ENCODE assay signal across 1 cellular context in genomic region chr1:34859442-34860200, GRCh38.
TF ChIP-seq lines count a peak whose summit lies in the region.

TSS of gene SMIM12 (minus strand) at chr1:34859749. CDS start at chr1:34855977, 3,772 bp downstream.

TF ChIP-seq in HepG2, 621 proteins besides CTCF, POLR2A, EP300 and RAD21 (continued from another document and continues in another):
- TF ChIP-seq ZSCAN5A (CRISPR knock-in tag; IDR thresholded peaks at IDR 0.05; ENCODE audit: borderline replicate concordance): no peak
- TF ChIP-seq ZNF460 (CRISPR knock-in tag; IDR thresholded peaks at IDR 0.05; ENCODE audit: borderline replicate concordance): no peak; the same call in 1 of the 2 replicates
- no peak; the same call in 1 of the 2 replicates for TF ChIP-seq RFX5 (IDR thresholded peaks at IDR 0.05; ENCODE audit: low read depth, low read length)
- TF ChIP-seq ZFP37 (CRISPR knock-in tag; IDR thresholded peaks at IDR 0.05; ENCODE audit: borderline replicate concordance): peak; percentile 70; the same call in 1 of the 2 replicates
- no peak for TF ChIP-seq SOX13 (IDR thresholded peaks at IDR 0.05)
- TF ChIP-seq SOX13 (CRISPR knock-in tag; conservative IDR thresholded peaks at IDR 0.05 in 1 of 2, IDR thresholded peaks at IDR 0.05 in 1 of 2): peak in 1 of 2 experiments; percentile 59; a peak in 2 of 4 replicates
- TF ChIP-seq ZNF724P (CRISPR knock-in tag; IDR thresholded peaks at IDR 0.05; ENCODE audit: borderline replicate concordance): peak; percentile 72; the same call in 1 of the 2 replicates
- TF ChIP-seq ZZZ3 (CRISPR knock-in tag; IDR thresholded peaks at IDR 0.05; ENCODE audit: borderline replicate concordance): peak; percentile 97
- peak; percentile 80 for TF ChIP-seq NKX3-1 (CRISPR knock-in tag; IDR thresholded peaks at IDR 0.05)
- no peak for TF ChIP-seq ZC3H4 (CRISPR knock-in tag; IDR thresholded peaks at IDR 0.05; ENCODE audit: borderline replicate concordance)
- peak; percentile 65; the same call in 1 of the 2 replicates for TF ChIP-seq ZNF710 (CRISPR knock-in tag; IDR thresholded peaks at IDR 0.05; ENCODE audit: borderline replicate concordance)
- peak; percentile 81; the same call in 1 of the 2 replicates for TF ChIP-seq TGIF2 (CRISPR knock-in tag; IDR thresholded peaks at IDR 0.05)
- peak; percentile 99 for TF ChIP-seq MYC (CRISPR knock-in tag; IDR thresholded peaks at IDR 0.05; ENCODE audit: borderline replicate concordance)
- TF ChIP-seq HMGXB3 (CRISPR knock-in tag; IDR thresholded peaks at IDR 0.05; ENCODE audit: borderline replicate concordance): peak; percentile 92; the same call in 1 of the 2 replicates
- peak; percentile 91 for TF ChIP-seq SAP130 (CRISPR knock-in tag; IDR thresholded peaks at IDR 0.05; ENCODE audit: low read depth)
- TF ChIP-seq MNT (IDR thresholded peaks at IDR 0.05): peak; percentile 59
- peak; percentile 86; the same call in 1 of the 2 replicates for TF ChIP-seq ATF2 (CRISPR knock-in tag; IDR thresholded peaks at IDR 0.05)
- TF ChIP-seq ZNF333 (CRISPR knock-in tag; IDR thresholded peaks at IDR 0.05; ENCODE audit: borderline replicate concordance): peak; percentile 26; the same call in 1 of the 2 replicates
- TF ChIP-seq THAP8 (CRISPR knock-in tag; IDR thresholded peaks at IDR 0.05; ENCODE audit: borderline replicate concordance): no peak
- peak; percentile 81 for TF ChIP-seq POGK (CRISPR knock-in tag; conservative IDR thresholded peaks at IDR 0.05)
- peak; percentile 97 for TF ChIP-seq POGZ (CRISPR knock-in tag; IDR thresholded peaks at IDR 0.05)
- TF ChIP-seq ZNF766 (CRISPR knock-in tag; IDR thresholded peaks at IDR 0.05; ENCODE audit: borderline replicate concordance): peak; percentile 62; the same call in 1 of the 2 replicates
- peak; percentile 67; the same call in 1 of the 2 replicates for TF ChIP-seq ZNF34 (CRISPR knock-in tag; IDR thresholded peaks at IDR 0.05; ENCODE audit: borderline replicate concordance)
- peak; percentile 97 for TF ChIP-seq ZNF414 (CRISPR knock-in tag; IDR thresholded peaks at IDR 0.05)
- peak; percentile 34; the same call in 1 of the 2 replicates for TF ChIP-seq NFKBIZ (CRISPR knock-in tag; IDR thresholded peaks at IDR 0.05)
- no peak for TF ChIP-seq AKNA (CRISPR knock-in tag; IDR thresholded peaks at IDR 0.05; ENCODE audit: borderline replicate concordance)
- TF ChIP-seq ZNF326 (CRISPR knock-in tag; IDR thresholded peaks at IDR 0.05; ENCODE audit: borderline replicate concordance): no peak
